In genomic region chr4:121243476-121243875, GRCh38 we compare ENCODE assay signal across 13 cellular contexts.
DNase-seq lines count a peak whose midpoint lies in the region; ATAC-seq, FAIRE-seq and TF ChIP-seq lines count a peak whose summit lies in the region.
"Had no signal": no experiment of that assay in that cellular context is flagged by ENCODE, and none has a peak within 500 bp of the region (broad histone marks: within the 10 kb centered on the region; RNA-seq: fewer than 3 reads in every experiment).

No MANE protein-coding gene starts in this region.

- H4K20me1 ChIP-seq in IMR-90 (ENCODE audit: insufficient read depth, low read length), result no peaks in the 10 kb centered on the region
- no peaks in the 10 kb centered on the region for H4K20me1 ChIP-seq in K562 (replicated peaks; ENCODE audit: control insufficient read depth, insufficient read depth, low read length)

- in situ Hi-C loops in IMR-90 (cut with MboI; ENCODE audit: low sequenced_read_pairs), result no loop called here
- in situ Hi-C loops in K562 (cut with MboI), result no loop called here

- H2AFZ ChIP-seq in IMR-90 (replicated peaks; ENCODE audit: low read length, poor library complexity), result no peak overlapping the region
- 0 out of 2 replicates have a peak overlapping the region, but pooled peaks have one; percentile 48 for H2AFZ ChIP-seq in K562 (ENCODE audit: low read depth, low read length)

- dilution Hi-C loops in IMR-90 (cut with HindIII; ENCODE audit: low sequenced_read_pairs, unreplicated experiment), result no loop called here

- no peak overlapping the region for H2BK15ac ChIP-seq in IMR-90 (ENCODE audit: low read depth, low read length)

- no peak overlapping the region for H4K91ac ChIP-seq in IMR-90 (ENCODE audit: insufficient read depth, low read depth, low read length)

- H3K79me1 ChIP-seq in IMR-90 (ENCODE audit: low read depth in 1 of 2, low read length in 2 of 2), result no peaks in the 10 kb centered on the region

- no CpG with 5 or more reads among the region's 8 CpGs for WGBS in IMR-90 (ENCODE audit: extremely low coverage in 2 of 2, insufficient read length in 1 of 2), 2 experiments
- WGBS in K562 (ENCODE audit: insufficient coverage, low coverage, missing lambda C conversion rate), result 2% methylated on average over 8 of the region's 8 CpGs

- no peak overlapping the region for H2BK5ac ChIP-seq in IMR-90 (ENCODE audit: low read depth, low read length, poor library complexity, severe bottlenecking)

- H3K9me1 ChIP-seq in IMR-90 (ENCODE audit: insufficient read depth, low read length) (no peaks in the 10 kb centered on the region), K562 (ENCODE audit: control insufficient read depth, insufficient read depth, low read length) (no peaks in the 10 kb centered on the region)

- no peak overlapping the region for H2BK120ac ChIP-seq in IMR-90 (ENCODE audit: low read depth, low read length)

- H3K4me3 ChIP-seq in AG04450 (ENCODE audit: low read depth, low read length) (peak overlapping the region; percentile 30), IMR-90 (ENCODE audit: insufficient read depth, low read depth, low read length) (peak overlapping the region; percentile 21; the same call in 1 of the 2 replicates), K562 (no peak overlapping the region), Peyer's patch (peak overlapping the region in 2 of 4 donors; percentile 3 to 11)
- H3K4me3 ChIP-seq: MG63 had no signal

- TF ChIP-seq RAD21 in IMR-90 (IDR thresholded peaks at IDR 0.05; ENCODE audit: low read length) (no peak), K562 (CRISPR knock-in tag; conservative IDR thresholded peaks at IDR 0.05 in 1 of 2, IDR thresholded peaks at IDR 0.05 in 1 of 2) (no peak)

- H3K56ac ChIP-seq in IMR-90 (ENCODE audit: extremely low read depth, insufficient read depth, low read length), result no peak overlapping the region

- peak; percentile 77 for ATAC-seq in GM18868 (IDR thresholded peaks at IDR 0.05; ENCODE audit: unreplicated experiment)
- ATAC-seq in IMR-90 (ENCODE audit: low read depth), result peak; percentile 51
- ATAC-seq in K562, result no peak

- no peak overlapping the region for H3K4ac ChIP-seq in IMR-90 (ENCODE audit: low read depth, low read length)

- no peaks in the 10 kb centered on the region for H3K36me3 ChIP-seq in IMR-90 (ENCODE audit: control insufficient read depth, insufficient read depth, low read length)
- no peaks in the 10 kb centered on the region for H3K36me3 ChIP-seq in K562 (ENCODE audit: control insufficient read depth, insufficient read depth, low read length)
- H3K36me3 ChIP-seq in Peyer's patch, result no peaks in the 10 kb centered on the region
- H3K36me3 ChIP-seq: MG63, transverse colon had no signal

- intact Hi-C loops in IMR-90 (cut with micrococcal nuclease) (no loop called here), K562 (cut with micrococcal nuclease) (no loop called here)

- no peak overlapping the region for H3K27ac ChIP-seq in AG04450 (ENCODE audit: low read depth, low read length)
- no peak overlapping the region for H3K27ac ChIP-seq in IMR-90 (ENCODE audit: insufficient read depth, low read length)
- no peak overlapping the region for H3K27ac ChIP-seq in K562 (ENCODE audit: extremely low read depth, low read depth, low read length)
- no peak overlapping the region for H3K27ac ChIP-seq in Peyer's patch
- H3K27ac ChIP-seq: transverse colon had no signal

- H3K9ac ChIP-seq in IMR-90 (ENCODE audit: low read depth, low read length), result no peak overlapping the region
- H3K9ac ChIP-seq in K562 (ENCODE audit: insufficient read depth in 1 of 2, low read depth in 2 of 2, low read length in 2 of 2), result no peak overlapping the region

- no peak overlapping the region for H2BK20ac ChIP-seq in IMR-90 (ENCODE audit: low read depth, low read length)

- no peak overlapping the region for H2AK9ac ChIP-seq in IMR-90 (replicated peaks; ENCODE audit: low read depth, low read length, poor library complexity)

- no peak overlapping the region for H4K5ac ChIP-seq in IMR-90 (ENCODE audit: low read depth, low read length)

- H3K4me2 ChIP-seq in IMR-90 (ENCODE audit: low read depth, low read length), result peak overlapping the region; percentile 64
- no peak overlapping the region for H3K4me2 ChIP-seq in K562 (ENCODE audit: insufficient read depth, low read length)

- H3K27me3 ChIP-seq in AG04450 (ENCODE audit: control insufficient read depth, insufficient read depth, low read length) (peaks cover 3% of the 10 kb centered on the region), IMR-90 (ENCODE audit: control insufficient read depth, insufficient read depth, low read length) (no peaks in the 10 kb centered on the region), K562 (ENCODE audit: control insufficient read depth in 2 of 2, insufficient read depth in 2 of 2, low read length in 2 of 2) (no peaks in the 10 kb centered on the region), Peyer's patch (no peaks in the 10 kb centered on the region)
- H3K27me3 ChIP-seq: MG63, transverse colon had no signal

- CTCF ChIA-PET in AG04450 (lab: Charles Lee) (interaction anchor here (0.6 to 3.0 kb wide), 3 partner anchors 9 to 51 kb away, joined by 3 to 43 read pairs (median 15); no protein-coding TSS in a partner anchor), IMR-90 (lab: Yijun Ruan, JAX) (interaction anchor here (1.1 to 1.6 kb wide), 2 partner anchors 9 to 51 kb away, joined by 4 to 7 read pairs; no protein-coding TSS in a partner anchor), K562 (lab: Yijun Ruan, JAX; ENCODE audit: low intra/inter-chr PET ratio) (no interaction called here)

- no peak overlapping the region for H4K8ac ChIP-seq in IMR-90 (ENCODE audit: low read depth in 2 of 2, low read length in 2 of 2)

- TF ChIP-seq CTCF in AG04450 (IDR thresholded peaks at IDR 0.05; ENCODE audit: low read depth, low read length) (no peak), IMR-90 (conservative IDR thresholded peaks at IDR 0.05; ENCODE audit: low read depth, low read length) (no peak), K562 (IDR thresholded peaks at IDR 0.05 in 2 of 3, conservative IDR thresholded peaks at IDR 0.05 in 1 of 3; ENCODE audit: insufficient read depth in 2 of 3, low read depth in 1 of 3, low read length in 3 of 3) (no peak), Peyer's patch (IDR thresholded peaks at IDR 0.05) (no peak)

- no peak overlapping the region for H2AK5ac ChIP-seq in IMR-90 (ENCODE audit: low read depth, low read length)

- TF ChIP-seq POLR2A in IMR-90 (IDR thresholded peaks at IDR 0.05; ENCODE audit: low read depth, low read length), result no peak
- TF ChIP-seq POLR2A in K562 (conservative IDR thresholded peaks at IDR 0.05), result no peak
- TF ChIP-seq POLR2A in Peyer's patch (IDR thresholded peaks at IDR 0.05), result no peak

- H3K79me2 ChIP-seq in K562 (ENCODE audit: control insufficient read depth, insufficient read depth, low read length), result no peaks in the 10 kb centered on the region

- TF ChIP-seq EP300 in K562 (IDR thresholded peaks at IDR 0.05; ENCODE audit: low read length), result no peak

- H3K4me1 ChIP-seq in IMR-90 (ENCODE audit: control insufficient read depth, insufficient read depth, low read length) (no peaks in the 10 kb centered on the region), K562 (replicated peaks in 1 of 2; ENCODE audit: control insufficient read depth in 2 of 2, insufficient read depth in 2 of 2, low read length in 2 of 2) (no peaks in the 10 kb centered on the region), Peyer's patch (no peaks in the 10 kb centered on the region)
- H3K4me1 ChIP-seq: transverse colon had no signal

- no peak for FAIRE-seq in K562 (lab: Jason Lieb, UNC)

- H3K9me3 ChIP-seq in AG04450 (ENCODE audit: control insufficient read depth, insufficient read depth, low read length) (peaks cover 1% of the 10 kb centered on the region; the same call in 1 of the 2 replicates), IMR-90 (ENCODE audit: control insufficient read depth, insufficient read depth, low read length) (no peaks in the 10 kb centered on the region), K562 (replicated peaks; ENCODE audit: control insufficient read depth, insufficient read depth, low read depth, low read length) (no peaks in the 10 kb centered on the region), Peyer's patch (no peaks in the 10 kb centered on the region)
- H3K9me3 ChIP-seq: Caco-2, MG63, transverse colon had no signal

- no peak overlapping the region for H3K14ac ChIP-seq in IMR-90 (replicated peaks; ENCODE audit: low read depth, low read length)

- no peak overlapping the region for H3K23ac ChIP-seq in IMR-90 (ENCODE audit: low read depth, low read length)

- DNase-seq in AG04450 (ENCODE audit: low read depth, low spot score) (no peak), IMR-90 (peak; percentile 9), K562 (ENCODE audit: extremely low read depth in 1 of 4, low spot score in 3 of 4) (no peak), Peyer's patch (no peak), SW480 (ENCODE audit: low spot score) (no peak), DMS114 treated with DMSO at 0.1 percent for 48 hours (lab: John Stamatoyannopoulos, UW; ENCODE audit: unreplicated experiment) (no peak), NCI-H526 treated with DMSO at 0.1 percent for 48 hours (lab: John Stamatoyannopoulos, UW) (no peak)
- DNase-seq: Caco-2; central memory CD4-positive, alpha-beta T cell; MG63; NK-92 treated with Interleukin-12 subunit alpha and Interleukin-12 subunit beta, amount 100 ng/mL, for 24 hours; transverse colon had no signal

- BruUV-seq in IMR-90 (replicated peaks; lab: Mats Ljungman, UMichigan) (no TSS peak), K562 (replicated peaks; lab: Mats Ljungman, UMichigan) (no TSS peak)

- H3K18ac ChIP-seq in IMR-90 (ENCODE audit: low read depth, low read length), result no peak overlapping the region

- POLR2A ChIA-PET in AG04450 (lab: Yijun Ruan, JAX) (no interaction called here), IMR-90 (lab: Charles Lee; ENCODE audit: unreplicated experiment) (no interaction called here), K562 (lab: Yijun Ruan, JAX) (no interaction called here)

TF ChIP-seq in IMR-90, 13 proteins besides CTCF, POLR2A, EP300 and RAD21:
- TF ChIP-seq RFX5 (IDR thresholded peaks at IDR 0.05; ENCODE audit: low read depth, low read length), result no peak
- TF ChIP-seq BHLHE40 (IDR thresholded peaks at IDR 0.05; ENCODE audit: low read depth, low read length), result no peak
- no peak for TF ChIP-seq NFE2L2 (IDR thresholded peaks at IDR 0.05; ENCODE audit: low read depth, low read length)

TF ChIP-seq in K562, 482 proteins besides CTCF, POLR2A, EP300 and RAD21 (continues in another document):
- TF ChIP-seq SMARCB1 (IDR thresholded peaks at IDR 0.05; ENCODE audit: insufficient read length, low read depth) (no peak), GMEB1 (CRISPR knock-in tag; IDR thresholded peaks at IDR 0.05) (no peak)
